In the genomic region with DNA sequence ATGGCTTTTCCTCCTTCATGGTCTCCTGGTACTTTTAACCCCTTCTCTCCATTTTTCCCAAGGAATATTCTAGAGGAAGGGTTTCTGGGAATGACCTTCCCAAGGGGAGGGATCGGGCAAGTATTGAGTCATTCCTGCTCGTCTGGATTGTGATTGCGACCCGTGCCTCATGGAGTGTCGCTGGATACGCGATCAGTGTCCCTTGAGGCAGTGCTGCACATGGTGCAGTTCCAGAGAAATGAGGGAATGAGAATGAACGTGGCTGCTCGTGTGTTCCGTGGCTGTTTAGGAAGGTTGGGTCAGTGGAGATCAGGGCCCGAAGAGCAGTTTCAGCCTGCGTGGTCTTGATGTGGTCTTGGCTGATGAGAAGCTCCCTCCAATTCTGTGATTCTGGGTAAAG, we compare ENCODE assay signal across 11 cellular contexts.
DNase-seq lines count a peak whose midpoint lies in the region; ATAC-seq, FAIRE-seq and TF ChIP-seq lines count a peak whose summit lies in the region.
"Had no signal": no experiment of that assay in that cellular context is flagged by ENCODE, and none has a peak within 500 bp of the region (broad histone marks: within the 10 kb centered on the region; RNA-seq: fewer than 3 reads in every experiment).

No MANE protein-coding gene starts in this region.

- intact Hi-C loops in heart left ventricle (cut with DNase I), result loop anchor here in 3 of 10 donors (5.0 to 10.0 kb wide), 4 partner anchors 122 to 315 kb away; partner anchors contain the start of gene CACNA1C (in 1 of the 3)
- intact Hi-C loops in Right ventricle myocardium superior (cut with DNase I), result loop anchor here (10.0 kb wide), 1 partner anchor 482 kb away; no protein-coding TSS in a partner anchor

- no peak overlapping the region for H3K4me2 ChIP-seq in hepatocyte

- TF ChIP-seq POLR2A in heart left ventricle (IDR thresholded peaks at IDR 0.05) (no peak), GM12892 (IDR thresholded peaks at IDR 0.05; ENCODE audit: low read depth, low read length) (no peak)

- FAIRE-seq in GM12892 (lab: Jason Lieb, UNC), result no peak

- H3K4me3 ChIP-seq in heart left ventricle (no peak overlapping the region), hepatocyte (no peak overlapping the region), rectal smooth muscle tissue (ENCODE audit: low read length) (no peak overlapping the region)

- peak in 1 of 4 donors; percentile 20 for ATAC-seq in heart left ventricle
- no peak for ATAC-seq in Right ventricle myocardium superior (ENCODE audit: poor library complexity)
- ATAC-seq: stimulated activated memory B cell treated with anti-CD40 and anti-IgM and Interleukin-4, amounts not matched to agents 10 μg/mL and 1 μg/mL and 100 μg/mL, for 72 hours had no signal

- H2AFZ ChIP-seq in hepatocyte, result no peak overlapping the region

- H3K27ac ChIP-seq in heart left ventricle (peak overlapping the region; percentile 14 to 82 (median 74)), hepatocyte (peak overlapping the region; percentile 40), rectal smooth muscle tissue (ENCODE audit: low read depth, low read length) (peak overlapping the region; percentile 79)

- H3K27me3 ChIP-seq in heart left ventricle, result no peaks in the 10 kb centered on the region
- no peaks in the 10 kb centered on the region for H3K27me3 ChIP-seq in hepatocyte
- no peaks in the 10 kb centered on the region for H3K27me3 ChIP-seq in rectal smooth muscle tissue (ENCODE audit: control insufficient read depth, insufficient read depth, low read length)

- H3K4me1 ChIP-seq in heart left ventricle (peaks cover 4 to 100% (median 89%) of the 10 kb centered on the region in 12 donors), hepatocyte (ENCODE audit: insufficient read depth) (peaks cover 56% of the 10 kb centered on the region), rectal smooth muscle tissue (ENCODE audit: control insufficient read depth, insufficient read depth, low read length) (peaks cover 64% of the 10 kb centered on the region)
- H3K4me1 ChIP-seq: Caco-2 had no signal

- H3K9me3 ChIP-seq in heart left ventricle (no peaks in the 10 kb centered on the region), hepatocyte (ENCODE audit: low read depth) (no peaks in the 10 kb centered on the region)
- H3K9me3 ChIP-seq: Caco-2 had no signal

- no peaks in the 10 kb centered on the region for H4K20me1 ChIP-seq in hepatocyte (ENCODE audit: insufficient read depth, poor library complexity, severe bottlenecking)

- no peaks in the 10 kb centered on the region for H3K9me2 ChIP-seq in hepatocyte (replicated peaks; ENCODE audit: insufficient read depth)

- TF ChIP-seq CTCF in heart left ventricle (IDR thresholded peaks at IDR 0.05) (no peak), hepatocyte (IDR thresholded peaks at IDR 0.05; ENCODE audit: poor library complexity) (no peak)

- no peaks in the 10 kb centered on the region for H3K79me2 ChIP-seq in hepatocyte

- WGBS in heart left ventricle, 4 donors, result 42 to 55% (median 46%) methylated on average over 12 of the region's 12 CpGs
- 92% methylated on average over 12 of the region's 12 CpGs for WGBS in hepatocyte (ENCODE audit: low lambda C conversion rate, missing lambda C conversion rate)

- no peak overlapping the region for H3K9ac ChIP-seq in rectal smooth muscle tissue (ENCODE audit: low read length)

- H3K36me3 ChIP-seq in heart left ventricle (no peaks in the 10 kb centered on the region), hepatocyte (replicated peaks; ENCODE audit: insufficient read depth, low read depth) (no peaks in the 10 kb centered on the region), rectal smooth muscle tissue (ENCODE audit: control insufficient read depth, insufficient read depth, low read length) (no peaks in the 10 kb centered on the region)

- DNase-seq in heart left ventricle (peak in 3 of 5 donors; percentile 45 to 69 (median 68)), Right ventricle myocardium superior (no peak), hepatocyte (ENCODE audit: low spot score) (no peak), SKM-1 (lab: John Stamatoyannopoulos, UW; ENCODE audit: unreplicated experiment) (no peak), NCI-H345 treated with DMSO at 0.1 percent for 48 hours (lab: John Stamatoyannopoulos, UW; ENCODE audit: unreplicated experiment) (no peak), cerebellar nuclear complex (lab: John Stamatoyannopoulos, UW) (no peak), GM12892 (ENCODE audit: insufficient read length) (no peak)
- DNase-seq: KBM-7 had no signal

Comparison
In these comparisons a context has a peak if more than half of its experiments do, and no peak if none do; other contexts are left out.
1. DNase-seq: peak in heart left ventricle (3 of 5); none in Right ventricle myocardium superior (single experiment), hepatocyte (single experiment), SKM-1 (single experiment), NCI-H345 treated with DMSO at 0.1 percent for 48 hours (single experiment), cerebellar nuclear complex (0 of 2) and GM12892 (single experiment).
2. Peak in every context shown above with its lines, with median percentiles within 50 percentile points of each other: H3K27ac ChIP-seq.